In genomic region chr10:30357806-30358205, GRCh38 we compare ENCODE assay signal across 17 cellular contexts. TPM values are rescaled to one million over a fixed set of nuclear protein-coding genes. Genes with fewer than 3 reads are reported as not detected.
DNase-seq lines count a peak whose midpoint lies in the region; ATAC-seq, FAIRE-seq and TF ChIP-seq lines count a peak whose summit lies in the region.
"Had no signal": no experiment of that assay in that cellular context is flagged by ENCODE, and none has a peak within 500 bp of the region (broad histone marks: within the 10 kb centered on the region; RNA-seq: fewer than 3 reads in every experiment).

No MANE protein-coding gene starts in this region.

- no peak for TF ChIP-seq POLR2A in H1 (IDR thresholded peaks at IDR 0.05; ENCODE audit: control extremely low read depth in 1 of 2, low read depth in 2 of 2, low read length in 2 of 2)

- H3K36me3 ChIP-seq in H1 (ENCODE audit: control insufficient read depth in 2 of 4, insufficient read depth in 4 of 4, low read length in 3 of 4): no peaks in the 10 kb centered on the region
- no peaks in the 10 kb centered on the region for H3K36me3 ChIP-seq in endodermal cell (ENCODE audit: control insufficient read depth, insufficient read depth, low read length)

- POLR2A ChIA-PET in H1 (lab: Charles Lee; ENCODE audit: partially characterized antibody): interaction anchor here (0.7 to 3.4 kb wide), 2 partner anchors 10 to 492 kb away, joined by 3 to 12 read pairs; no protein-coding TSS in a partner anchor

- no peak overlapping the region for H2AK5ac ChIP-seq in H1 (ENCODE audit: low read depth, low read length)

- TF ChIP-seq EP300 in H1 (IDR thresholded peaks at IDR 0.05; ENCODE audit: borderline replicate concordance in 1 of 2, low read depth in 2 of 2, low read length in 2 of 2): no peak

- no peak overlapping the region for H3K56ac ChIP-seq in H1 (replicated peaks; ENCODE audit: insufficient read length, low read depth, low read length)

- H3K4me2 ChIP-seq in H1 (ENCODE audit: insufficient read depth in 1 of 2, low read depth in 2 of 2, low read length in 2 of 2): no peak overlapping the region

- H3K23ac ChIP-seq in H1 (ENCODE audit: insufficient read length): no peak overlapping the region

- no peak overlapping the region for H3K18ac ChIP-seq in H1 (ENCODE audit: extremely low read depth, low read length)

- H2AFZ ChIP-seq in H1 (ENCODE audit: low read length): no peak overlapping the region

- peaks cover 29 to 31% of the 10 kb centered on the region in 2 donors for H3K27me3 Mint-ChIP-seq in stimulated activated naive B cell treated with anti-CD40 and anti-IgM and Interleukin-4, amounts not matched to agents 10 μg/mL and 1 μg/mL and 100 μg/mL, for 72 hours
- H3K27me3 Mint-ChIP-seq in endodermal cell (ENCODE audit: insufficient read depth): peaks cover 13% of the 10 kb centered on the region

- no peaks in the 10 kb centered on the region for H3K9me3 Mint-ChIP-seq in stimulated activated naive B cell treated with anti-CD40 and anti-IgM and Interleukin-4, amounts not matched to agents 10 μg/mL and 1 μg/mL and 100 μg/mL, for 72 hours
- no peaks in the 10 kb centered on the region for H3K9me3 Mint-ChIP-seq in endodermal cell
- H3K9me3 Mint-ChIP-seq: CD4-positive, alpha-beta memory T cell had no signal

- no peaks in the 10 kb centered on the region for H4K20me1 ChIP-seq in H1 (replicated peaks in 1 of 2; ENCODE audit: control insufficient read depth in 1 of 2, insufficient read depth in 2 of 2, low read length in 2 of 2)

- no peaks in the 10 kb centered on the region for H3K79me1 ChIP-seq in H1 (ENCODE audit: low read depth, low read length)

- H3K9me3 ChIP-seq in H1 (ENCODE audit: insufficient read depth in 2 of 2, low read depth in 1 of 2, low read length in 1 of 2): no peaks in the 10 kb centered on the region
- H3K9me3 ChIP-seq in endodermal cell (ENCODE audit: control insufficient read depth, low read length): no peaks in the 10 kb centered on the region

- H2BK5ac ChIP-seq in H1 (ENCODE audit: low read depth, low read length): no peak overlapping the region

- no peak overlapping the region for H4K91ac ChIP-seq in H1 (replicated peaks; ENCODE audit: insufficient read length, low read length)

- H3K4me1 ChIP-seq in H1 (replicated peaks in 1 of 4; ENCODE audit: control insufficient read depth in 3 of 4, insufficient read depth in 4 of 4, low read length in 3 of 4) (peaks cover 0 to 2% (median 0%) of the 10 kb centered on the region in 4 experiments; a peak in 2 of 7 replicates), endodermal cell (ENCODE audit: control insufficient read depth, insufficient read depth, low read length) (no peaks in the 10 kb centered on the region)

- ATAC-seq in stimulated activated naive B cell treated with anti-CD40 and anti-IgM and Interleukin-4, amounts not matched to agents 10 μg/mL and 1 μg/mL and 100 μg/mL, for 72 hours (replicated peaks): no peak
- ATAC-seq in HG02852 (IDR thresholded peaks at IDR 0.05; ENCODE audit: unreplicated experiment): no peak

- peak overlapping the region; percentile 88; the same call in 1 of the 2 replicates for H2BK15ac ChIP-seq in H1 (ENCODE audit: low read length)

- no peak overlapping the region for H3K4me3 Mint-ChIP-seq in stimulated activated naive B cell treated with anti-CD40 and anti-IgM and Interleukin-4, amounts not matched to agents 10 μg/mL and 1 μg/mL and 100 μg/mL, for 72 hours
- no peak overlapping the region for H3K4me3 Mint-ChIP-seq in endodermal cell
- H3K4me3 Mint-ChIP-seq: CD4-positive, alpha-beta memory T cell had no signal

- no peak overlapping the region for H2BK120ac ChIP-seq in H1 (replicated peaks; ENCODE audit: low read depth, low read length)

- no peak overlapping the region for H4K5ac ChIP-seq in H1 (ENCODE audit: insufficient read length, low read depth, low read length)

- no peak overlapping the region for H2BK20ac ChIP-seq in H1 (ENCODE audit: low read length)

- no peak overlapping the region for H3K27ac ChIP-seq in H1 (ENCODE audit: low read depth, low read length)
- no peak overlapping the region for H3K27ac ChIP-seq in endodermal cell (ENCODE audit: low read depth, low read length)

- CTCF ChIA-PET in H1 (lab: Charles Lee; ENCODE audit: partially characterized antibody): interaction anchor here (0.6 to 5.6 kb wide), 8 partner anchors 10 to 1956 kb away, joined by 3 to 47 read pairs (median 4); no protein-coding TSS in a partner anchor

- 97% methylated on average over 4 of the region's 4 CpGs; no CpG with 5 or more reads in 1 of the 2 experiments for WGBS in H1 (ENCODE audit: extremely low coverage in 1 of 2, insufficient coverage in 1 of 2, insufficient read length in 1 of 2, insufficient replicate concordance in 2 of 2, low coverage in 1 of 2, low lambda C conversion rate in 2 of 2, missing lambda C conversion rate in 1 of 2), 2 experiments
- WGBS in endodermal cell (ENCODE audit: insufficient coverage in 1 of 2, insufficient read length in 1 of 2), 2 experiments: 87 to 88% methylated on average over 1 to 4 of the region's 4 CpGs

- TF ChIP-seq RAD21 in H1 (IDR thresholded peaks at IDR 0.05 in 1 of 2, conservative IDR thresholded peaks at IDR 0.05 in 1 of 2; ENCODE audit: low read depth in 2 of 2, low read length in 2 of 2): no peak

- H3K4me1 Mint-ChIP-seq in stimulated activated naive B cell treated with anti-CD40 and anti-IgM and Interleukin-4, amounts not matched to agents 10 μg/mL and 1 μg/mL and 100 μg/mL, for 72 hours: peaks cover 6 to 8% of the 10 kb centered on the region in 2 donors
- peaks cover 7% of the 10 kb centered on the region for H3K4me1 Mint-ChIP-seq in endodermal cell

- DNase-seq in activated CD8-positive, alpha-beta memory T cell treated with anti-CD3 and anti-CD28 coated beads, Interleukin-2, amount 50 U/mL, for 48 hours: peak; percentile 29
- DNase-seq in activated CD8-positive, alpha-beta memory T cell treated with anti-CD3 and anti-CD28 coated beads, Interleukin-2, amount 50 U/mL, for 4 hours: no peak
- DNase-seq in H1 (ENCODE audit: low read depth in 1 of 2, low spot score in 2 of 2): no peak
- peak; percentile 84 for DNase-seq in mesenteric fat pad (ENCODE audit: low spot score)
- no peak for DNase-seq in stimulated activated naive B cell treated with anti-CD40 and anti-IgM and Interleukin-4, amounts not matched to agents 10 μg/mL and 1 μg/mL and 100 μg/mL, for 72 hours
- no peak for DNase-seq in endodermal cell
- DNase-seq: C1 segment of cervical spinal cord; CD4-positive, alpha-beta memory T cell; COR-L47; DMS153; DND-41; GOT3; H7; HCEC 1CT had no signal

- peak overlapping the region; percentile 52 for H3K27ac Mint-ChIP-seq in stimulated activated naive B cell treated with anti-CD40 and anti-IgM and Interleukin-4, amounts not matched to agents 10 μg/mL and 1 μg/mL and 100 μg/mL, for 72 hours
- H3K27ac Mint-ChIP-seq in endodermal cell: no peak overlapping the region
- H3K27ac Mint-ChIP-seq: CD4-positive, alpha-beta memory T cell had no signal

- no peak overlapping the region for H4K8ac ChIP-seq in H1 (ENCODE audit: extremely low read depth, insufficient read depth, low read length)

- H3K27me3 ChIP-seq in H1 (replicated peaks in 1 of 4; ENCODE audit: control insufficient read depth in 3 of 4, extremely low read depth in 1 of 4, insufficient read depth in 3 of 4, low read length in 3 of 4) (no peaks in the 10 kb centered on the region), endodermal cell (ENCODE audit: control insufficient read depth, insufficient read depth, low read length, poor library complexity, severe bottlenecking) (no peaks in the 10 kb centered on the region)

- H3K9ac ChIP-seq in H1 (replicated peaks in 1 of 4; ENCODE audit: extremely low read depth in 1 of 4, low read depth in 3 of 4, low read length in 3 of 4) (no peak overlapping the region), endodermal cell (ENCODE audit: extremely low read depth, low read length, poor library complexity, severe bottlenecking) (no peak overlapping the region)

- H3K4me3 ChIP-seq in H1 (ENCODE audit: extremely low read depth in 1 of 4, insufficient read depth in 2 of 4, low read depth in 3 of 4, low read length in 4 of 4) (no peak overlapping the region), endodermal cell (ENCODE audit: low read length) (no peak overlapping the region)

- H3K14ac ChIP-seq in H1 (ENCODE audit: insufficient read length): no peak overlapping the region

- no peaks in the 10 kb centered on the region for H3K79me2 ChIP-seq in H1 (ENCODE audit: control insufficient read depth in 1 of 2, insufficient read depth in 2 of 2, low read length in 2 of 2)

- no peaks in the 10 kb centered on the region for H3K36me3 Mint-ChIP-seq in stimulated activated naive B cell treated with anti-CD40 and anti-IgM and Interleukin-4, amounts not matched to agents 10 μg/mL and 1 μg/mL and 100 μg/mL, for 72 hours
- H3K36me3 Mint-ChIP-seq in endodermal cell (ENCODE audit: low read depth): no peaks in the 10 kb centered on the region
- H3K36me3 Mint-ChIP-seq: CD4-positive, alpha-beta memory T cell had no signal

- no peak overlapping the region for H3K4ac ChIP-seq in H1 (replicated peaks; ENCODE audit: insufficient read length, low read depth, low read length)

- FAIRE-seq in H1 (lab: Jason Lieb, UNC): no peak
- FAIRE-seq: G401.6, GM12892 had no signal

- H3K23me2 ChIP-seq in H1 (ENCODE audit: low read depth, low read length): 0 out of 2 replicates have a peak, but pooled peaks cover 2% of the 10 kb centered on the region

- H2BK12ac ChIP-seq in H1 (ENCODE audit: low read depth, low read length): no peak overlapping the region

- TF ChIP-seq CTCF in H1 (IDR thresholded peaks at IDR 0.05; ENCODE audit: control extremely low read depth in 1 of 3, insufficient read depth in 1 of 3, low read depth in 1 of 3, low read length in 3 of 3) (no peak), endodermal cell (conservative IDR thresholded peaks at IDR 0.05) (no peak)

TF ChIP-seq in H1, 55 proteins besides CTCF, POLR2A, EP300 and RAD21 (continues in another document):
- no peak for TF ChIP-seq BRCA1 (IDR thresholded peaks at IDR 0.05; ENCODE audit: low read depth, low read length)
- no peak for TF ChIP-seq EGR1 (IDR thresholded peaks at IDR 0.05; ENCODE audit: borderline replicate concordance, low read depth, low read length)
- TF ChIP-seq KDM5A (IDR thresholded peaks at IDR 0.05; ENCODE audit: low read length): no peak
- no peak for TF ChIP-seq SP1 (IDR thresholded peaks at IDR 0.05; ENCODE audit: low read depth, low read length)

RNA-seq across cellular contexts. Expression of gene MTPAP, which starts 8.7 kb away (rescaled TPM):
- total RNA-seq in H1 (2021; fragmentation: NEBNext Ultra II Directional; extraction: Animal tissue kit (Norgen Biotek cat#: 25700)): 42.2 and 43.8 TPM in 2 replicates
- 4.7 and 6.7 TPM in 2 replicates for polyA plus RNA-seq in H1 (2011; rRNA removed)
- polyA plus RNA-seq in H1 (2011; cell fraction: cytosol; rRNA removed): 8.7 TPM
- polyA plus RNA-seq in H1 (2011; cell fraction: nucleus; rRNA removed): 5.1 TPM
- 13.1 to 22.3 TPM (median 14.7 TPM) in 4 replicates for polyA plus RNA-seq in H1 (2012, experiment 1 of 2)
- 1.9 TPM for polyA plus RNA-seq in H1 (2012, experiment 2 of 2)
- polyA plus RNA-seq in H1 (2013, experiment 1 of 2): 23.6 TPM
- 23.3 TPM for polyA plus RNA-seq in H1 (2013, experiment 2 of 2)
- polyA minus RNA-seq in H1 (2011; rRNA and poly(A)+ RNA removed): 13.7 and 16.6 TPM in 2 replicates
- polyA minus RNA-seq in H1 (2011; cell fraction: cytosol; rRNA and poly(A)+ RNA removed): 8.2 TPM
- polyA minus RNA-seq in H1 (2011; cell fraction: nucleus; rRNA and poly(A)+ RNA removed): 11.3 TPM
- total RNA-seq in mesenteric fat pad (26.5 TPM), endodermal cell (10 to 100 TPM; 33.6 to 36.6 TPM)
- polyA plus RNA-seq in endodermal cell (2013, experiment 1 of 2): 23.0 TPM
- polyA plus RNA-seq in endodermal cell (2013, experiment 2 of 2): 19.7 TPM

Comparison
In these comparisons a context has a peak if more than half of its experiments do, and no peak if none do; other contexts are left out.
1. DNase-seq: peak in activated CD8-positive, alpha-beta memory T cell treated with anti-CD3 and anti-CD28 coated beads, Interleukin-2, amount 50 U/mL, for 48 hours (single experiment) and mesenteric fat pad (single experiment); none in activated CD8-positive, alpha-beta memory T cell treated with anti-CD3 and anti-CD28 coated beads, Interleukin-2, amount 50 U/mL, for 4 hours (single experiment), H1 (0 of 2), stimulated activated naive B cell treated with anti-CD40 and anti-IgM and Interleukin-4, amounts not matched to agents 10 μg/mL and 1 μg/mL and 100 μg/mL, for 72 hours (single experiment) and endodermal cell (single experiment).